Comparison of ENCODE assay signal across 14 cellular contexts in genomic region chr14:78997811-78998210, GRCh38.
DNase-seq lines count a peak whose midpoint lies in the region; ATAC-seq and TF ChIP-seq lines count a peak whose summit lies in the region.
"Had no signal": no experiment of that assay in that cellular context is flagged by ENCODE, and none has a peak within 500 bp of the region (broad histone marks: within the 10 kb centered on the region; RNA-seq: fewer than 3 reads in every experiment).

No MANE protein-coding gene starts in this region.

- H3K4me3 ChIP-seq in WERI-Rb-1 (ENCODE audit: low read depth, low read length): no peak overlapping the region
- H3K4me3 ChIP-seq: right atrium auricular region, tibial artery had no signal

- no peak for TF ChIP-seq CTCF in WERI-Rb-1 (IDR thresholded peaks at IDR 0.05; ENCODE audit: low read depth, low read length)

- no peak for ATAC-seq in HG02885 (IDR thresholded peaks at IDR 0.05; ENCODE audit: poor library complexity, unreplicated experiment)
- ATAC-seq: activated CD8-positive, alpha-beta T cell treated with anti-CD3 and anti-CD28 coated beads for 36 hours had no signal

- H3K9me3 ChIP-seq in WERI-Rb-1 (ENCODE audit: severe bottlenecking): no peaks in the 10 kb centered on the region
- H3K9me3 ChIP-seq: right atrium auricular region, tibial artery had no signal

- no peak overlapping the region for H3K27ac ChIP-seq in WERI-Rb-1
- H3K27ac ChIP-seq: 22Rv1, right atrium auricular region, tibial artery had no signal

- DNase-seq in DMS 273 (lab: John Stamatoyannopoulos, UW; ENCODE audit: unreplicated experiment) (peak; percentile 56), DMS 273 treated with DMSO at 0.1 percent for 48 hours (lab: John Stamatoyannopoulos, UW) (no peak), NCI-H2171 (lab: John Stamatoyannopoulos, UW) (peak; percentile 72), dedifferentiated amniotic fluid mesenchymal stem cell (ENCODE audit: extremely low spot score) (peak; percentile 38), renal cortical epithelial cell (ENCODE audit: low read depth) (peak; percentile 33), WERI-Rb-1 (no peak), SKM-1 treated with dmso at 0.1 percent for 144 hours (lab: John Stamatoyannopoulos, UW; ENCODE audit: unreplicated experiment) (no peak)
- DNase-seq: activated CD8-positive, alpha-beta T cell treated with anti-CD3 and anti-CD28 coated beads for 36 hours; effector CD4-positive, alpha-beta T cell; T-helper 2 cell had no signal

- H3K27me3 ChIP-seq in WERI-Rb-1 (ENCODE audit: insufficient read depth, low read depth, severe bottlenecking): no peaks in the 10 kb centered on the region
- H3K27me3 ChIP-seq: right atrium auricular region, tibial artery had no signal

- no peaks in the 10 kb centered on the region for H3K36me3 ChIP-seq in WERI-Rb-1
- H3K36me3 ChIP-seq: right atrium auricular region, tibial artery had no signal

Comparison
In these comparisons a context has a peak if more than half of its experiments do, and no peak if none do; other contexts are left out.
1. DNase-seq: peak in DMS 273 (single experiment), NCI-H2171 (single experiment), dedifferentiated amniotic fluid mesenchymal stem cell (single experiment) and renal cortical epithelial cell (single experiment); none in DMS 273 treated with DMSO at 0.1 percent for 48 hours (single experiment), WERI-Rb-1 (single experiment) and SKM-1 treated with dmso at 0.1 percent for 144 hours (single experiment).